Comparison of ENCODE assay signal across 8 cellular contexts in the genomic region with DNA sequence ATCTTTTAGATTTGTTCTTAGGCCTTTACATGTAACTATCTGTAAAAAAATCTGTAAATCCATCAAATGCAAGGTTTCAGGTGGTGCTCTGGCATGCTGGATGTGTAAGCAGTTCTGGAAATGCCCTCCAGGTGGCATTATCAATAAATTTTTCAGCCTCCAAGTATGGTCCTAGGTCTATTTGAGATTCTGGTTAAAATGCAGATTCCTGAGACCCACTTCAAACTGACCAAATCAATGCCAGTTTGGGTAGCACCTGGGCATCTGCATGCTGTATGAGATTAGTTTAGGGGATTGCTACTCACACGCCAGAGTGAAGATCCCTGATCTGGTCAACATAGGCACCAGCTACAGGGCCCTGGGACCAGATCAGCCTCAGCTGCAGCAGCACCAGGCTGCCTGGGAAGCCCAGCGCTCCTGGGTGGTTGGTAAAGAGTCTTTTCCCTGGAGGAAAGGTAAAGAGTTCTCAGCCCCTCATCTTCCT.
DNase-seq lines count a peak whose midpoint lies in the region; ATAC-seq and TF ChIP-seq lines count a peak whose summit lies in the region.

No MANE protein-coding gene starts in this region.

- H3K27me3 ChIP-seq in dorsolateral prefrontal cortex, result peaks cover 0 to 4% (median 0%) of the 10 kb centered on the region in 45 donors
- H3K27me3 ChIP-seq in mesenchymal stem cell (ENCODE audit: control insufficient read depth in 1 of 2, insufficient read depth in 1 of 2, low read length in 2 of 2), result no peaks in the 10 kb centered on the region

- peak overlapping the region; percentile 19 for H2BK5ac ChIP-seq in mesenchymal stem cell (ENCODE audit: low read depth, low read length, poor library complexity, severe bottlenecking)

- no peak overlapping the region for H3K14ac ChIP-seq in mesenchymal stem cell (ENCODE audit: low read length in 2 of 2)

- DNase-seq in activated CD4-positive, alpha-beta T cell treated with anti-CD3 and anti-CD28 coated beads for 36 hours, result peak; percentile 33
- no peak for DNase-seq in activated CD4-positive, alpha-beta T cell treated with anti-CD3 and anti-CD28 coated beads, Interleukin-2, amount 50 U/mL, for 1 hour
- DNase-seq in OCI-LY7 (ENCODE audit: low spot score), result peak; percentile 23
- DNase-seq in dorsolateral prefrontal cortex, result peak in 1 of 10 donors; percentile 31
- DNase-seq in mesenchymal stem cell, result peak; percentile 50
- no peak for DNase-seq in DMS79 (lab: John Stamatoyannopoulos, UW)

- H3K4me2 ChIP-seq in OCI-LY7 (ENCODE audit: low read length), result no peak overlapping the region
- peak overlapping the region; percentile 7 for H3K4me2 ChIP-seq in mesenchymal stem cell (ENCODE audit: low read length, poor library complexity, severe bottlenecking)

- H3K27ac ChIP-seq in OCI-LY7 (ENCODE audit: low read depth, low read length, poor library complexity, severe bottlenecking), result no peak overlapping the region
- H3K27ac ChIP-seq in dorsolateral prefrontal cortex, result peak overlapping the region in 31 of 59 donors; percentile 2 to 77 (median 47)
- H3K27ac ChIP-seq in mesenchymal stem cell (ENCODE audit: low read length, poor library complexity, severe bottlenecking), result peak overlapping the region; percentile 95

- peak overlapping the region in 1 of 2 experiments; percentile 54 for H3K18ac ChIP-seq in mesenchymal stem cell (ENCODE audit: low read depth in 1 of 2, low read length in 2 of 2)

- no peaks in the 10 kb centered on the region for H3K4me1 ChIP-seq in OCI-LY7 (ENCODE audit: insufficient read depth, low read length, poor library complexity, severe bottlenecking)
- H3K4me1 ChIP-seq in mesenchymal stem cell (ENCODE audit: control insufficient read depth, insufficient read depth, low read depth, low read length), result peaks cover 3% of the 10 kb centered on the region

- no peaks in the 10 kb centered on the region for H3K9me2 ChIP-seq in OCI-LY7 (ENCODE audit: insufficient read depth, low read length)

- H3K36me3 ChIP-seq in OCI-LY7 (ENCODE audit: insufficient read depth, low read length), result no peaks in the 10 kb centered on the region
- no peaks in the 10 kb centered on the region for H3K36me3 ChIP-seq in mesenchymal stem cell (ENCODE audit: control insufficient read depth in 1 of 2, insufficient read depth in 2 of 2, low read depth in 1 of 2, low read length in 2 of 2)

- H3K9me3 Mint-ChIP-seq in activated CD4-positive, alpha-beta T cell treated with anti-CD3 and anti-CD28 coated beads for 36 hours (ENCODE audit: low read depth), result no peaks in the 10 kb centered on the region

- H3K4me3 ChIP-seq in OCI-LY7 (ENCODE audit: low read depth, low read length, poor library complexity, severe bottlenecking), result no peak overlapping the region
- H3K4me3 ChIP-seq in dorsolateral prefrontal cortex, result peak overlapping the region in 5 of 59 donors; percentile 2 to 22 (median 7)
- no peak overlapping the region for H3K4me3 ChIP-seq in mesenchymal stem cell (ENCODE audit: insufficient read depth in 1 of 2, low read depth in 1 of 2, low read length in 2 of 2)

- no peak overlapping the region for H3K9ac ChIP-seq in mesenchymal stem cell (ENCODE audit: low read length)

- no peaks in the 10 kb centered on the region for H4K20me1 ChIP-seq in OCI-LY7 (ENCODE audit: insufficient read depth, low read length)

- H3K36me3 Mint-ChIP-seq in activated CD4-positive, alpha-beta T cell treated with anti-CD3 and anti-CD28 coated beads for 36 hours (ENCODE audit: low read depth), result no peaks in the 10 kb centered on the region

- H3K4me1 Mint-ChIP-seq in activated CD4-positive, alpha-beta T cell treated with anti-CD3 and anti-CD28 coated beads for 36 hours, result peaks cover 2% of the 10 kb centered on the region

- BruUV-seq in OCI-LY7 (replicated peaks; lab: Mats Ljungman, UMichigan), result no TSS peak

- H3K79me2 ChIP-seq in OCI-LY7 (ENCODE audit: insufficient read depth, low read depth, low read length), result no peaks in the 10 kb centered on the region

- peak; percentile 61 for ATAC-seq in activated CD4-positive, alpha-beta T cell treated with anti-CD3 and anti-CD28 coated beads for 36 hours
- peak; percentile 75 for ATAC-seq in GM21367 (IDR thresholded peaks at IDR 0.05; ENCODE audit: unreplicated experiment)
- peak; percentile 82 for ATAC-seq in HG03521 (IDR thresholded peaks at IDR 0.05; ENCODE audit: unreplicated experiment)

- peak overlapping the region; percentile 87 for H4K8ac ChIP-seq in mesenchymal stem cell (ENCODE audit: low read length)

- 46% methylated on average over 2 of the region's 2 CpGs for WGBS in mesenchymal stem cell

- H2BK15ac ChIP-seq in mesenchymal stem cell (ENCODE audit: low read depth, poor library complexity, severe bottlenecking), result peak overlapping the region; percentile 70

- H3K79me1 ChIP-seq in mesenchymal stem cell (replicated peaks; ENCODE audit: low read length, poor library complexity, severe bottlenecking), result no peaks in the 10 kb centered on the region

- H4K91ac ChIP-seq in mesenchymal stem cell (ENCODE audit: low read length), result no peak overlapping the region

- TF ChIP-seq CTCF in OCI-LY7 (conservative IDR thresholded peaks at IDR 0.05; ENCODE audit: low read length) (peak; percentile 78), dorsolateral prefrontal cortex (IDR thresholded peaks at IDR 0.05 in 54 of 56, conservative IDR thresholded peaks at IDR 0.05 in 2 of 56; ENCODE audit: low read depth in 1 of 56, partially characterized antibody in 56 of 56) (peak; percentile 20 to 74 (median 62))

- H3K9me3 ChIP-seq in OCI-LY7 (ENCODE audit: low read length) (no peaks in the 10 kb centered on the region), mesenchymal stem cell (ENCODE audit: control insufficient read depth, low read length) (no peaks in the 10 kb centered on the region)

- CTCF ChIA-PET in activated CD4-positive, alpha-beta T cell treated with anti-CD3 and anti-CD28 coated beads for 36 hours (lab: Charles Lee), result interaction anchor here (0.6 to 1.0 kb wide), 3 partner anchors 14 to 114 kb away, joined by 3 to 5 read pairs (median 4); no protein-coding TSS in a partner anchor
- CTCF ChIA-PET in OCI-LY7 (lab: Charles Lee; ENCODE audit: unreplicated experiment), result no interaction called here

- H3K4ac ChIP-seq in mesenchymal stem cell (ENCODE audit: low read depth in 1 of 2, low read length in 2 of 2), result peak overlapping the region; percentile 69 to 80

- H2BK12ac ChIP-seq in mesenchymal stem cell (ENCODE audit: low read length in 2 of 2), result peak overlapping the region; percentile 55 to 90

- no peak overlapping the region for H2AFZ ChIP-seq in OCI-LY7 (ENCODE audit: low read length)
- no peak overlapping the region for H2AFZ ChIP-seq in mesenchymal stem cell (ENCODE audit: low read depth, low read length)

- H2BK120ac ChIP-seq in mesenchymal stem cell (ENCODE audit: low read depth, low read length), result peak overlapping the region; percentile 27

- H3K27ac Mint-ChIP-seq in activated CD4-positive, alpha-beta T cell treated with anti-CD3 and anti-CD28 coated beads for 36 hours, result no peak overlapping the region

- H3K4me3 Mint-ChIP-seq in activated CD4-positive, alpha-beta T cell treated with anti-CD3 and anti-CD28 coated beads for 36 hours, result no peak overlapping the region

- intact Hi-C loops in activated CD4-positive, alpha-beta T cell treated with anti-CD3 and anti-CD28 coated beads for 36 hours (cut with DNase I, micrococcal nuclease), result loop anchor here in 1 of 2 experiments (2.0 to 5.0 kb wide), 3 partner anchors 504 to 1681 kb away; no protein-coding TSS in a partner anchor
- intact Hi-C loops in OCI-LY7 (cut with micrococcal nuclease; ENCODE audit: unreplicated experiment), result loop anchor here (5.0 to 10.0 kb wide), 2 partner anchors 1043 to 1681 kb away; no protein-coding TSS in a partner anchor
- intact Hi-C loops in dorsolateral prefrontal cortex (cut with DNase I), result loop anchor here (5.0 to 10.0 kb wide), 3 partner anchors 507 to 1043 kb away; partner anchors contain the start of gene CITED2 (in 2 of the 2)

- POLR2A ChIA-PET in activated CD4-positive, alpha-beta T cell treated with anti-CD3 and anti-CD28 coated beads for 36 hours (lab: Charles Lee), result no interaction called here
- POLR2A ChIA-PET in OCI-LY7 (lab: Charles Lee), result interaction anchor here (0.8 to 1.3 kb wide), 2 partner anchors 477 to 507 kb away, joined by 3 read pairs; partner anchors contain the start of gene CITED2

- peak overlapping the region; percentile 86 for H2AK5ac ChIP-seq in mesenchymal stem cell (ENCODE audit: low read length, severe bottlenecking)

- no peak overlapping the region for H3K23ac ChIP-seq in mesenchymal stem cell (ENCODE audit: low read length in 2 of 2)

- H3K27me3 Mint-ChIP-seq in activated CD4-positive, alpha-beta T cell treated with anti-CD3 and anti-CD28 coated beads for 36 hours, result peaks cover 2% of the 10 kb centered on the region

Comparison
In these comparisons a context has a peak if more than half of its experiments do, and no peak if none do; other contexts are left out.
1. DNase-seq: peak in activated CD4-positive, alpha-beta T cell treated with anti-CD3 and anti-CD28 coated beads for 36 hours (single experiment), OCI-LY7 (single experiment) and mesenchymal stem cell (single experiment); none in activated CD4-positive, alpha-beta T cell treated with anti-CD3 and anti-CD28 coated beads, Interleukin-2, amount 50 U/mL, for 1 hour (single experiment) and DMS79 (single experiment).
2. Peak in every context shown above with its lines, with median percentiles within 50 percentile points of each other: ATAC-seq.